In the genomic region with DNA sequence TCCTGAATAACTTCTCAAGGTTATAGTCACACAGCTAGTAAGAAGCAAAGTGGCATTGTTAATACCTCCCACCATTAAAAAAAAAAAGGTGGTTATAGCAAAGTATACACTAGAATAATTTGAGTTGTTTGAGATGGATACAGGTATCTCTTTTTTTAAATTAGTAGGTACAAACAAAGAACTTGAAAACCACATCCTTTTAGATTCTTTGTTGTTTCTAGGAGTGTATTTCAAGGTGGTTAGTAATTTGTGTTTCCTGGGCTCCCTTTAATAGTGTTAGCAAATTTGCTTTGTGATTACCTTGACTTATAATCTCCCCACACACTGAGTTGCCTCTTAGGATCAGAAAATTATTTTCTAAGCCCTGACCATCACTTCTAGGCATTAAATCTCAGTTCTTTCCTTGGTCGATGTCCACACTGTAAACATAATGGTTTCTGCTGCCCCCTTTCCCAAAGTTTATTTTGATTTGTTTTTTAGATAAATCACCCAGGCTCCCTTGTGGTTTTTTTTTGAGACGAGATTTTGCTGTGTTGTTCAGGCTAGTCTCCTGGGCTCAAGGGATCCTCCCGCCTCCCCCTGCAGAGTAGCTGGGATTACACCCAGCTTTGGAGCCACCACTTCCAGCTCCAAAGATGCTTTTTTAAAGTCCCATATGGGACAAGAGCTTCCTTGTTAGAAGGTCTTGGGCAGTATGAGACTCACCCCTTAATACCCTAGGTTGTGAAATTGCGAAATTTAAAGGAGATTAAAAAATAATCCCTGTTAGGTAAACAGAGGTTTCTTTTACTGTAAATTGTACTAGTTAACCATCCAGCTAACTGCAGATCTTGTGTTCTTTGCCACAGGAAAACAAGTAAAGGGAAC, we compare ENCODE assay signal across 13 cellular contexts. TPM values are rescaled to one million over a fixed set of nuclear protein-coding genes. Genes with fewer than 3 reads are reported as not detected.
A peak's percentile ranks its signal among the peaks of the same experiment; 100 is the strongest.
DNase-seq lines count a peak whose midpoint lies in the region; ATAC-seq, FAIRE-seq and TF ChIP-seq lines count a peak whose summit lies in the region.
"Had no signal": no experiment of that assay in that cellular context is flagged by ENCODE, and none has a peak within 500 bp of the region (broad histone marks: within the 10 kb centered on the region; RNA-seq: fewer than 3 reads in every experiment).

No MANE protein-coding gene starts in this region.

- H3K4me1 ChIP-seq in osteoblast (ENCODE audit: insufficient read depth, low read length): peaks cover 26% of the 10 kb centered on the region

- peaks cover 73% of the 10 kb centered on the region for H3K36me3 Mint-ChIP-seq in CD4-positive, alpha-beta T cell (ENCODE audit: low read depth)

- POLR2A ChIA-PET in CD4-positive, alpha-beta T cell (lab: Charles Lee): interaction anchor here (0.8 to 2.9 kb wide), 6 partner anchors 14 to 124 kb away, joined by 3 to 21 read pairs (median 4); partner anchors contain the start of genes MYCBP and NDUFS5

- H4K20me1 ChIP-seq in osteoblast (ENCODE audit: insufficient read depth, low read length): peaks cover 68% of the 10 kb centered on the region

- TF ChIP-seq POLR2A in lower leg skin (IDR thresholded peaks at IDR 0.05): no peak

- no peaks in the 10 kb centered on the region for H3K27me3 ChIP-seq in CD4-positive, alpha-beta T cell (ENCODE audit: control insufficient read depth, insufficient read depth, low read length)
- H3K27me3 ChIP-seq in osteoblast (ENCODE audit: insufficient read depth, low read length): no peaks in the 10 kb centered on the region

- ATAC-seq in CD4-positive, alpha-beta T cell (ENCODE audit: poor library complexity): peak; percentile 80
- ATAC-seq: left lobe of liver had no signal

- H2AFZ ChIP-seq in osteoblast (ENCODE audit: low read length): no peak overlapping the region

- no peak for DNase-seq in CD4-positive, alpha-beta T cell
- DNase-seq in Jurkat, Clone E6-1 (ENCODE audit: low read depth, low spot score): peak; percentile 33
- DNase-seq in osteoblast (ENCODE audit: insufficient read length, low spot score, missing footprints): no peak
- DNase-seq in RKO (ENCODE audit: low spot score): no peak
- DNase-seq in T1000 (lab: John Stamatoyannopoulos, UW): no peak
- DNase-seq in NCI-H2227 treated with DMSO at 0.1 percent for 48 hours (lab: John Stamatoyannopoulos, UW): no peak
- DNase-seq in lower leg skin (ENCODE audit: low spot score in 2 of 2): no peak
- DNase-seq: DMS153, NCI-H2171 treated with DMSO at 0.1 percent for 48 hours, SK-N-SH had no signal

- no peaks in the 10 kb centered on the region for H3K27me3 Mint-ChIP-seq in CD4-positive, alpha-beta T cell

- H3K4me3 Mint-ChIP-seq in CD4-positive, alpha-beta T cell: peak overlapping the region; percentile 81

- peaks cover 99% of the 10 kb centered on the region for H3K79me2 ChIP-seq in osteoblast (ENCODE audit: insufficient read depth, low read length)

- H3K4me2 ChIP-seq in osteoblast (ENCODE audit: insufficient read depth, low read length): peak overlapping the region; percentile 24
- H3K4me2 ChIP-seq: SK-N-SH had no signal

- peaks cover 67% of the 10 kb centered on the region for H3K36me3 ChIP-seq in osteoblast (ENCODE audit: insufficient read depth, low read length)

- 59 to 63% methylated on average over 4 of the region's 4 CpGs for WGBS in lower leg skin, 2 donors

- intact Hi-C loops in CD4-positive, alpha-beta T cell (cut with DNase I, micrococcal nuclease): loop anchor here (2.0 to 10.0 kb wide), 3 partner anchors 30 to 578 kb away; partner anchors contain the start of genes NDUFS5 (in 1 of the 2), PABPC4 (in 1 of the 2) and RRAGC (in 1 of the 2)
- intact Hi-C loops in lower leg skin (cut with DNase I; ENCODE audit: low total_unique reads): no loop called here

- CTCF ChIA-PET in CD4-positive, alpha-beta T cell (lab: Charles Lee): interaction anchor here (1.0 kb wide), 1 partner anchor 20 kb away, joined by 3 read pairs; no protein-coding TSS in a partner anchor

- peak overlapping the region; percentile 42 for H3K27ac ChIP-seq in CD4-positive, alpha-beta T cell (ENCODE audit: low read depth, low read length)
- H3K27ac ChIP-seq in osteoblast (ENCODE audit: low read depth, low read length): peak overlapping the region; percentile 50

- H3K4me1 Mint-ChIP-seq in CD4-positive, alpha-beta T cell (ENCODE audit: low read depth): peaks cover 71% of the 10 kb centered on the region

- no peak overlapping the region for H3K4me3 ChIP-seq in Jurkat, Clone E6-1 (ENCODE audit: low read length)
- H3K4me3 ChIP-seq in osteoblast (ENCODE audit: insufficient read depth, low read length): no peak overlapping the region
- H3K4me3 ChIP-seq in lower leg skin (ENCODE audit: low read depth, poor library complexity, severe bottlenecking): no peak overlapping the region

- H3K27ac Mint-ChIP-seq in CD4-positive, alpha-beta T cell: peak overlapping the region; percentile 87

- TF ChIP-seq CTCF in CD4-positive, alpha-beta T cell (IDR thresholded peaks at IDR 0.05): no peak
- TF ChIP-seq CTCF in osteoblast (IDR thresholded peaks at IDR 0.05; ENCODE audit: extremely low read depth, low read depth, low read length) (no peak), lower leg skin (IDR thresholded peaks at IDR 0.05) (no peak)

- no peaks in the 10 kb centered on the region for H3K9me3 ChIP-seq in CD4-positive, alpha-beta T cell (ENCODE audit: control insufficient read depth, low read length)
- no peaks in the 10 kb centered on the region for H3K9me3 ChIP-seq in osteoblast (ENCODE audit: low read depth, low read length)
- H3K9me3 ChIP-seq: SK-N-SH had no signal

- no peaks in the 10 kb centered on the region for H3K9me3 Mint-ChIP-seq in CD4-positive, alpha-beta T cell

- peak; percentile 10 for FAIRE-seq in colon (lab: Jason Lieb, UNC)

RNA-seq across cellular contexts. Expression of gene AKIRIN1, which starts 6.2 kb away (rescaled TPM):
- total RNA-seq in CD4-positive, alpha-beta T cell: 100 to 1,000 TPM; 108 to 112 TPM
- polyA plus RNA-seq in Jurkat, Clone E6-1 (2012; ENCODE audit: insufficient read depth, insufficient read length): 59.5 TPM
- 35.1 and 42.1 TPM in 2 replicates for total RNA-seq in osteoblast
- total RNA-seq in lower leg skin: 10 to 100 TPM; 22.3 to 36.8 (median 28.7) TPM

RNA-seq across cellular contexts. Expression of gene NDUFS5, which starts 28.9 kb away (rescaled TPM):
- total RNA-seq in CD4-positive, alpha-beta T cell: 100 to 1,000 TPM; 153 to 156 TPM
- polyA plus RNA-seq in Jurkat, Clone E6-1 (2012; ENCODE audit: insufficient read depth, insufficient read length): 737 TPM
- total RNA-seq in osteoblast: 240 and 243 TPM in 2 replicates
- 100 to 1,000 TPM; 202 to 542 (median 255) TPM for total RNA-seq in lower leg skin

RNA-seq across cellular contexts. Expression of gene RHBDL2, which starts 55.6 kb away (rescaled TPM):
- not detected for total RNA-seq in CD4-positive, alpha-beta T cell
- not detected for polyA plus RNA-seq in Jurkat, Clone E6-1 (2012; ENCODE audit: insufficient read depth, insufficient read length)
- 0.59 and 0.72 TPM in 2 replicates for total RNA-seq in osteoblast
- 10 to 100 TPM; 17.0 to 30.6 (median 22.2) TPM for total RNA-seq in lower leg skin
- total RNA-seq: epithelial cell of proximal tubule, left lobe of liver had no signal

Comparison
In these comparisons a context has a peak if more than half of its experiments do, and no peak if none do; other contexts are left out.
1. RNA of gene RHBDL2, which starts 55.6 kb away (total RNA-seq): 17.0 to 30.6 TPM in lower leg skin; 0.59 to 0.72 TPM in osteoblast and not detected in CD4-positive, alpha-beta T cell; every median in the first group is over 10 times any median in the second.